13 cellular contexts compared by ENCODE assay signal in the genomic region with DNA sequence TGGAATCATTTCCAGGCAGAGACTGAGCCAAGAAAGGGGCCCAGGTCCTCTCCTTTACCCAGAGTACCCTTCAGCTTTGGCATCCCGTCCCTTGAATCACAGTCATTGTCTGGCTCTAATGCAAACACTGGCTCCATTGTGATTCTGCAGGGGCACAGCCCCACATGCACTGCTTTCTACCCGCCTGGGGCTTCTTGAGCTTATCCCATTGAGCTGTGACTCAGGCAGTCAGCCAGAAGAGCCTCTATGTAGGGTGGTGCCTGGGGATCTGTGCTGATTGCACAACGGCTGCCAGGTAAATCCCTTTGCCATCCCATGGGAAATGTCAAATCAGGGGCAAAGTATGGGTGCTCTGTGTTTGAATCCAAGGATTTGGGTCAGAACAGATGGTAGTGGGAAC.
A peak's percentile ranks its signal among the peaks of the same experiment; 100 is the strongest.
DNase-seq lines count a peak whose midpoint lies in the region; ATAC-seq and TF ChIP-seq lines count a peak whose summit lies in the region.
"Had no signal": no experiment of that assay in that cellular context is flagged by ENCODE, and none has a peak within 500 bp of the region (broad histone marks: within the 10 kb centered on the region; RNA-seq: fewer than 3 reads in every experiment).

No MANE protein-coding gene starts in this region.

- WGBS in H9 (ENCODE audit: extremely low coverage, insufficient read length, low lambda C conversion rate), result no CpG with 5 or more reads among the region's 3 CpGs

- H3T11ph ChIP-seq in H9 (ENCODE audit: low read length), result no peak overlapping the region

- H3K56ac ChIP-seq in H9 (ENCODE audit: insufficient read length, low read depth, low read length), result no peak overlapping the region

- H2BK5ac ChIP-seq in H9 (ENCODE audit: insufficient read length, low read length), result no peak overlapping the region

- H2BK20ac ChIP-seq in H9 (ENCODE audit: low read depth, low read length, poor library complexity, severe bottlenecking), result no peak overlapping the region

- no peaks in the 10 kb centered on the region for H3K27me3 ChIP-seq in H9 (ENCODE audit: insufficient read depth, low read length)

- H2AK5ac ChIP-seq in H9 (ENCODE audit: insufficient read length, low read length), result no peak overlapping the region

- no peak overlapping the region for H3K27ac ChIP-seq in H9 (ENCODE audit: insufficient read length, low read depth, low read length)

- H3K9me3 ChIP-seq in H9 (ENCODE audit: control insufficient read depth, low read depth, low read length), result no peaks in the 10 kb centered on the region

- H2AFZ ChIP-seq in H9 (ENCODE audit: low read length), result no peak overlapping the region

- H3K23ac ChIP-seq in H9 (ENCODE audit: insufficient read length, low read depth, low read length), result no peak overlapping the region

- peaks cover 35 to 38% of the 10 kb centered on the region in 2 experiments for H3K4me1 Mint-ChIP-seq in H9
- H3K4me1 Mint-ChIP-seq: central memory CD8-positive, alpha-beta T cell had no signal

- H3K36me3 Mint-ChIP-seq in H9 (ENCODE audit: insufficient read depth in 1 of 3, low read depth in 3 of 3), result no peaks in the 10 kb centered on the region
- H3K36me3 Mint-ChIP-seq: CD8-positive, alpha-beta T cell had no signal

- DNase-seq in H9 (peak; percentile 46), NCI-H345 (lab: John Stamatoyannopoulos, UW) (peak; percentile 96), renal cortical epithelial cell (ENCODE audit: low read depth) (peak; percentile 44), DMS 273 (lab: John Stamatoyannopoulos, UW; ENCODE audit: unreplicated experiment) (no peak), HuH-7.5 (ENCODE audit: low spot score) (no peak), cerebellar nuclear complex (lab: John Stamatoyannopoulos, UW) (no peak)
- DNase-seq: CD8-positive, alpha-beta T cell; left colon; SHP77 treated with DMSO at 0.1 percent for 48 hours had no signal

- no peak for TF ChIP-seq CTCF in H9 (conservative IDR thresholded peaks at IDR 0.05)

- H3K23me2 ChIP-seq in H9 (ENCODE audit: insufficient read length, low read depth, low read length, poor library complexity, severe bottlenecking), result no peaks in the 10 kb centered on the region

- no peak overlapping the region for H2BK120ac ChIP-seq in H9 (ENCODE audit: low read depth, low read length, poor library complexity, severe bottlenecking)

- H3K9me3 Mint-ChIP-seq in H9, result no peaks in the 10 kb centered on the region
- H3K9me3 Mint-ChIP-seq: CD8-positive, alpha-beta T cell; central memory CD8-positive, alpha-beta T cell had no signal

- H3K14ac ChIP-seq in H9 (ENCODE audit: insufficient read depth, low read length), result no peak overlapping the region

- no peak overlapping the region for H2BK15ac ChIP-seq in H9 (ENCODE audit: low read depth, low read length)

- H3K27me3 Mint-ChIP-seq in H9 (ENCODE audit: low read depth), result no peaks in the 10 kb centered on the region

- no peak overlapping the region for H3K4me3 Mint-ChIP-seq in H9
- H3K4me3 Mint-ChIP-seq: CD8-positive, alpha-beta T cell; central memory CD8-positive, alpha-beta T cell had no signal

- H2BK12ac ChIP-seq in H9 (ENCODE audit: insufficient read length, low read depth, low read length), result no peak overlapping the region

- peaks cover 2% of the 10 kb centered on the region; the same call in 1 of the 2 replicates for H3K4me1 ChIP-seq in H9 (ENCODE audit: insufficient read depth, low read length)

- H4K5ac ChIP-seq in H9 (ENCODE audit: insufficient read length, low read depth, low read length), result no peak overlapping the region

- H4K91ac ChIP-seq in H9 (ENCODE audit: insufficient read length, low read depth, low read length), result no peak overlapping the region

- H3K9ac ChIP-seq in H9 (ENCODE audit: extremely low read depth, insufficient read length, low read length), result no peak overlapping the region

- H4K20me1 ChIP-seq in H9 (ENCODE audit: control insufficient read depth, insufficient read depth, insufficient read length), result no peaks in the 10 kb centered on the region

- ATAC-seq in esophagus mucosa, result peak; percentile 98
- no peak for ATAC-seq in HG03354 (IDR thresholded peaks at IDR 0.05; ENCODE audit: poor library complexity, severe bottlenecking, unreplicated experiment)
- ATAC-seq: activated CD4-positive, CD25-positive, alpha-beta regulatory T cell treated with anti-CD3 and anti-CD28 coated beads, Interleukin-2, amount 50 U/mL, for 24 hours; CD8-positive, alpha-beta T cell; left colon had no signal

- no peak overlapping the region for H3K4ac ChIP-seq in H9 (ENCODE audit: low read depth, low read length)

- H4K8ac ChIP-seq in H9 (replicated peaks; ENCODE audit: insufficient read length, low read depth, low read length), result no peak overlapping the region

- H3K79me2 ChIP-seq in H9 (ENCODE audit: insufficient read depth, low read length), result no peaks in the 10 kb centered on the region

- H3K18ac ChIP-seq in H9 (ENCODE audit: insufficient read length, low read depth, low read length), result no peak overlapping the region

- no peaks in the 10 kb centered on the region for H3K79me1 ChIP-seq in H9 (ENCODE audit: insufficient read depth, low read depth, low read length, poor library complexity, severe bottlenecking)

- no peak overlapping the region for H3K4me2 ChIP-seq in H9 (ENCODE audit: insufficient read depth, insufficient read length, low read length)

- no peak overlapping the region for H3K27ac Mint-ChIP-seq in H9
- H3K27ac Mint-ChIP-seq: CD8-positive, alpha-beta T cell had no signal

Comparison
In these comparisons a context has a peak if more than half of its experiments do, and no peak if none do; other contexts are left out.
1. DNase-seq: peak in H9 (single experiment), NCI-H345 (single experiment) and renal cortical epithelial cell (single experiment); none in DMS 273 (single experiment), HuH-7.5 (single experiment) and cerebellar nuclear complex (0 of 2).